ENCODE assay signal across 8 cellular contexts in genomic region chr17:1577186-1577585, GRCh38. TPM values are rescaled to one million over a fixed set of nuclear protein-coding genes. Genes with fewer than 3 reads are reported as not detected.
DNase-seq lines count a peak whose midpoint lies in the region; ATAC-seq and TF ChIP-seq lines count a peak whose summit lies in the region.

No MANE protein-coding gene starts in this region.

- DNase-seq in AML-193 (lab: John Stamatoyannopoulos, UW) = peak; percentile 77
- peak; percentile 94 for DNase-seq in MG63
- peak; percentile 41 for DNase-seq in cerebellum (ENCODE audit: low spot score)
- DNase-seq in right lobe of liver = peak; percentile 89 to 93 (median 92)
- DNase-seq in testis = peak; percentile 70
- DNase-seq in KG1 (lab: John Stamatoyannopoulos, UW) = no peak

- H3K4me1 ChIP-seq in right lobe of liver = peaks cover 0 to 24% (median 9%) of the 10 kb centered on the region in 4 donors
- peaks cover 30% of the 10 kb centered on the region for H3K4me1 ChIP-seq in testis

- TF ChIP-seq POLR2A in right lobe of liver (IDR thresholded peaks at IDR 0.05) (peak; percentile 50), testis (IDR thresholded peaks at IDR 0.05) (no peak)

- H3K4me3 ChIP-seq in MG63 (no peak overlapping the region), right lobe of liver (peak overlapping the region in 1 of 3 donors; percentile 1), testis (no peak overlapping the region)

- no peaks in the 10 kb centered on the region for H3K9me3 ChIP-seq in MG63
- H3K9me3 ChIP-seq in right lobe of liver = no peaks in the 10 kb centered on the region
- H3K9me3 ChIP-seq in testis = no peaks in the 10 kb centered on the region

- H3K27me3 ChIP-seq in MG63 (no peaks in the 10 kb centered on the region), right lobe of liver (no peaks in the 10 kb centered on the region), testis (no peaks in the 10 kb centered on the region)

- H3K27ac ChIP-seq in right lobe of liver (peak overlapping the region; percentile 69 to 75 (median 71)), testis (peak overlapping the region; percentile 70 to 83)

- ATAC-seq in right lobe of liver (peak; percentile 79 to 87 (median 84)), HG03378 (IDR thresholded peaks at IDR 0.05; ENCODE audit: unreplicated experiment) (no peak), HG03159 (IDR thresholded peaks at IDR 0.05; ENCODE audit: unreplicated experiment) (no peak)

- TF ChIP-seq CTCF in right lobe of liver (IDR thresholded peaks at IDR 0.05) (no peak), testis (IDR thresholded peaks at IDR 0.05) (no peak)

- H3K36me3 ChIP-seq in MG63 (no peaks in the 10 kb centered on the region), right lobe of liver (no peaks in the 10 kb centered on the region), testis (ENCODE audit: low read depth, missing control alignments) (no peaks in the 10 kb centered on the region)

- WGBS in right lobe of liver (ENCODE audit: insufficient coverage, low coverage, low lambda C conversion rate, missing lambda C conversion rate) = 0% methylated on average over 4 of the region's 12 CpGs
- WGBS in testis, 2 donors = 44 to 50% methylated on average over 8 to 11 of the region's 12 CpGs

- intact Hi-C loops in right lobe of liver (cut with DNase I) (no loop called here), testis (cut with DNase I; ENCODE audit: low total_unique reads) (loop anchor here (5.0 kb wide), 2 partner anchors 50 to 70 kb away; partner anchors contain the start of genes RILP, SCARF1 and SLC43A2)

RNA-seq across cellular contexts. Expression of gene PITPNA, which starts 14.6 kb away (rescaled TPM):
- total RNA-seq in MG63 (2014; rRNA removed; shearing (Covaris generic); ENCODE audit: low replicate concordance) = 15.2 and 39.1 TPM in 2 replicates
- total RNA-seq in cerebellum (22.9 TPM), right lobe of liver (10 to 100 TPM; 24.0 to 43.4 (median 29.8) TPM), testis (10 to 100 TPM; 52.7 to 53.1 TPM)
- polyA plus RNA-seq in testis (ENCODE audit: insufficient read depth, low read depth, low replicate concordance) = 92.4 TPM

RNA-seq across cellular contexts. Expression of gene SLC43A2, which starts 51.4 kb away (rescaled TPM):
- total RNA-seq in MG63 (2014; rRNA removed; shearing (Covaris generic); ENCODE audit: low replicate concordance) = 3.9 and 8.3 TPM in 2 replicates
- 18.0 TPM for total RNA-seq in cerebellum
- total RNA-seq in right lobe of liver = 1 to 10 TPM; 1.4 to 8.9 (median 5.1) TPM
- 10 to 100 TPM; 12.4 to 15.7 TPM for total RNA-seq in testis
- polyA plus RNA-seq in testis (ENCODE audit: insufficient read depth, low read depth, low replicate concordance) = 11.7 TPM

Comparison
In these comparisons a context has a peak if more than half of its experiments do, and no peak if none do; other contexts are left out.
1. ATAC-seq: peak in right lobe of liver (4 of 4); none in HG03378 (single experiment) and HG03159 (single experiment).